In the genomic region with DNA sequence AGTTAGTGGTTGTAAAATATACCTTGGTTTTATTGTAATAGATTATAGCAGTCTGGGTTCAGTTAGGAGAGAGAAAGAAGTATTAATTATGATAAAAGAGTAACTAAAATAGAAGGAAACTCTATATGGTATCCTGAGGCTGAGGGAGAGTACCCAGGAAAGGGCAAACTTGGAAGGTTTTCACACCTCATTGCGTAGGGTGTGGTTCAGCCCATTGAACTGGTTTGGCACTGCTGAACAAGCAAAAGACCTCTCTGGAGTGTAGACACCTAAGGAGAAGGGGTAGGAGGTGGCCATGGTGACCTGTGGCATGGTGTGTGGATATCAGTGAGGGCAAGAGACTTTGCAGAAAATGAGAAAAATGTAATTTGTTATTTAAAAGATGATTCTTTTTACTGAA, we compare ENCODE assay signal across 1 cellular context.
TF ChIP-seq lines count a peak whose summit lies in the region.

No MANE protein-coding gene starts in this region.

TF ChIP-seq in K562, 482 proteins besides CTCF, POLR2A, EP300 and RAD21:
- TF ChIP-seq CHD4 (IDR thresholded peaks at IDR 0.05; ENCODE audit: insufficient read depth, insufficient replicate concordance, low read depth, low read length, poor library complexity, severe bottlenecking) (no peak), ZNF668 (CRISPR knock-in tag; IDR thresholded peaks at IDR 0.05) (no peak), CHD1 (IDR thresholded peaks at IDR 0.05; ENCODE audit: low read length) (no peak), RFX7 (CRISPR knock-in tag; IDR thresholded peaks at IDR 0.05) (no peak), BRF1 (IDR thresholded peaks at IDR 0.05; ENCODE audit: borderline replicate concordance, extremely low read depth, insufficient read length) (no peak), CSDE1 (IDR thresholded peaks at IDR 0.05) (no peak)
- TF ChIP-seq, protein P1, sequence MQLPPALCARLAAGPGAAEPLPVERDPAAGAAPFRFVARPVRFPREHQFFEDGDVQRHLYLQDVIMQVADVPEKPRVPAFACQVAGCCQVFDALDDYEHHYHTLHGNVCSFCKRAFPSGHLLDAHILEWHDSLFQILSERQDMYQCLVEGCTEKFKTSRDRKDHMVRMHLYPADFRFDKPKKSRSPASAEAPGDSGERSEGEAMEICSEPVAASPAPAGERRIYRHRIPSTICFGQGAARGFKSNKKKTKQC (CRISPR knock-in tag; IDR thresholded peaks at IDR 0.05) = no peak
- TF ChIP-seq, protein P2, sequence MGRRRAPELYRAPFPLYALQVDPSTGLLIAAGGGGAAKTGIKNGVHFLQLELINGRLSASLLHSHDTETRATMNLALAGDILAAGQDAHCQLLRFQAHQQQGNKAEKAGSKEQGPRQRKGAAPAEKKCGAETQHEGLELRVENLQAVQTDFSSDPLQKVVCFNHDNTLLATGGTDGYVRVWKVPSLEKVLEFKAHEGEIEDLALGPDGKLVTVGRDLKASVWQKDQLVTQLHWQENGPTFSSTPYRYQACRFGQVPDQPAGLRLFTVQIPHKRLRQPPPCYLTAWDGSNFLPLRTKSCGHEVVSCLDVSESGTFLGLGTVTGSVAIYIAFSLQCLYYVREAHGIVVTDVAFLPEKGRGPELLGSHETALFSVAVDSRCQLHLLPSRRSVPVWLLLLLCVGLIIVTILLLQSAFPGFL (CRISPR knock-in tag; IDR thresholded peaks at IDR 0.05) = no peak
- TF ChIP-seq, protein P3, sequence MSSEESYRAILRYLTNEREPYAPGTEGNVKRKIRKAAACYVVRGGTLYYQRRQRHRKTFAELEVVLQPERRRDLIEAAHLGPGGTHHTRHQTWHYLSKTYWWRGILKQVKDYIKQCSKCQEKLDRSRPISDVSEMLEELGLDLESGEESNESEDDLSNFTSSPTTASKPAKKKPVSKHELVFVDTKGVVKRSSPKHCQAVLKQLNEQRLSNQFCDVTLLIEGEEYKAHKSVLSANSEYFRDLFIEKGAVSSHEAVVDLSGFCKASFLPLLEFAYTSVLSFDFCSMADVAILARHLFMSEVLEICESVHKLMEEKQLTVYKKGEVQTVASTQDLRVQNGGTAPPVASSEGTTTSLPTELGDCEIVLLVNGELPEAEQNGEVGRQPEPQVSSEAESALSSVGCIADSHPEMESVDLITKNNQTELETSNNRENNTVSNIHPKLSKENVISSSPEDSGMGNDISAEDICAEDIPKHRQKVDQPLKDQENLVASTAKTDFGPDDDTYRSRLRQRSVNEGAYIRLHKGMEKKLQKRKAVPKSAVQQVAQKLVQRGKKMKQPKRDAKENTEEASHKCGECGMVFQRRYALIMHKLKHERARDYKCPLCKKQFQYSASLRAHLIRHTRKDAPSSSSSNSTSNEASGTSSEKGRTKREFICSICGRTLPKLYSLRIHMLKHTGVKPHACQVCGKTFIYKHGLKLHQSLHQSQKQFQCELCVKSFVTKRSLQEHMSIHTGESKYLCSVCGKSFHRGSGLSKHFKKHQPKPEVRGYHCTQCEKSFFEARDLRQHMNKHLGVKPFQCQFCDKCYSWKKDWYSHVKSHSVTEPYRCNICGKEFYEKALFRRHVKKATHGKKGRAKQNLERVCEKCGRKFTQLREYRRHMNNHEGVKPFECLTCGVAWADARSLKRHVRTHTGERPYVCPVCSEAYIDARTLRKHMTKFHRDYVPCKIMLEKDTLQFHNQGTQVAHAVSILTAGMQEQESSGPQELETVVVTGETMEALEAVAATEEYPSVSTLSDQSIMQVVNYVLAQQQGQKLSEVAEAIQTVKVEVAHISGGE (CRISPR knock-in tag; IDR thresholded peaks at IDR 0.05) = no peak
- TF ChIP-seq, protein P4, sequence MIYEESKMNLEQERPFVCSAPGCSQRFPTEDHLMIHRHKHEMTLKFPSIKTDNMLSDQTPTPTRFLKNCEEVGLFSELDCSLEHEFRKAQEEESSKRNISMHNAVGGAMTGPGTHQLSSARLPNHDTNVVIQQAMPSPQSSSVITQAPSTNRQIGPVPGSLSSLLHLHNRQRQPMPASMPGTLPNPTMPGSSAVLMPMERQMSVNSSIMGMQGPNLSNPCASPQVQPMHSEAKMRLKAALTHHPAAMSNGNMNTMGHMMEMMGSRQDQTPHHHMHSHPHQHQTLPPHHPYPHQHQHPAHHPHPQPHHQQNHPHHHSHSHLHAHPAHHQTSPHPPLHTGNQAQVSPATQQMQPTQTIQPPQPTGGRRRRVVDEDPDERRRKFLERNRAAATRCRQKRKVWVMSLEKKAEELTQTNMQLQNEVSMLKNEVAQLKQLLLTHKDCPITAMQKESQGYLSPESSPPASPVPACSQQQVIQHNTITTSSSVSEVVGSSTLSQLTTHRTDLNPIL (CRISPR knock-in tag; IDR thresholded peaks at IDR 0.05) = no peak
